20 cellular contexts compared by ENCODE assay signal in genomic region chr21:23960769-23961168, GRCh38.
DNase-seq lines count a peak whose midpoint lies in the region; ATAC-seq and TF ChIP-seq lines count a peak whose summit lies in the region.
"Had no signal": no experiment of that assay in that cellular context is flagged by ENCODE, and none has a peak within 500 bp of the region (broad histone marks: within the 10 kb centered on the region; RNA-seq: fewer than 3 reads in every experiment).

No MANE protein-coding gene starts in this region.

- CTCF ChIA-PET in activated CD4-positive, alpha-beta memory T cell treated with anti-CD3 and anti-CD28 coated beads, Interleukin-2, amount 10 ng/mL, durations not matched to agents 7 days and 5 days (lab: Charles Lee) = no interaction called here

- H3K36me3 Mint-ChIP-seq in activated CD4-positive, alpha-beta memory T cell treated with anti-CD3 and anti-CD28 coated beads, Interleukin-2, amount 10 ng/mL, durations not matched to agents 7 days and 5 days (ENCODE audit: low read depth) = no peaks in the 10 kb centered on the region
- H3K36me3 Mint-ChIP-seq: CD4-positive, alpha-beta memory T cell; T-cell had no signal

- ATAC-seq in SK-N-SH treated with all-trans-retinoic acid at 6 μM for 48 hours = peak; percentile 72
- ATAC-seq: T-cell had no signal

- no peak overlapping the region for H3K4me3 Mint-ChIP-seq in activated CD4-positive, alpha-beta memory T cell treated with anti-CD3 and anti-CD28 coated beads, Interleukin-2, amount 10 ng/mL, durations not matched to agents 7 days and 5 days
- H3K4me3 Mint-ChIP-seq: B cell; CD4-positive, alpha-beta memory T cell; T-cell had no signal

- POLR2A ChIA-PET in activated CD4-positive, alpha-beta memory T cell treated with anti-CD3 and anti-CD28 coated beads, Interleukin-2, amount 10 ng/mL, durations not matched to agents 7 days and 5 days (lab: Charles Lee) = no interaction called here

- peak; percentile 13 to 59 for DNase-seq in NCI-H2081 (lab: John Stamatoyannopoulos, UW)
- DNase-seq in NCI-H2081 treated with DMSO at 0.1 percent for 48 hours (lab: John Stamatoyannopoulos, UW) = no peak
- DNase-seq in H4 (ENCODE audit: low spot score) = peak; percentile 38
- peak; percentile 86 for DNase-seq in NCI-H748 (lab: John Stamatoyannopoulos, UW; ENCODE audit: unreplicated experiment)
- DNase-seq in activated CD4-positive, alpha-beta T cell treated with anti-CD3 and anti-CD28 coated beads for 48 hours = no peak
- no peak for DNase-seq in hypothalamus (lab: John Stamatoyannopoulos, UW)
- no peak for DNase-seq in activated CD4-positive, alpha-beta memory T cell treated with anti-CD3 and anti-CD28 coated beads, Interleukin-2, amount 10 ng/mL, durations not matched to agents 7 days and 5 days
- DNase-seq: Calu3; CD4-positive, alpha-beta memory T cell; DND-41; IMR-90; MG63; NCI-H1105; NCI-H1694 treated with DMSO at 0.1 percent for 48 hours; NCI-H446; NCI-H82; Right ventricle myocardium superior; T-cell had no signal

- H3K27ac Mint-ChIP-seq in activated CD4-positive, alpha-beta memory T cell treated with anti-CD3 and anti-CD28 coated beads, Interleukin-2, amount 10 ng/mL, durations not matched to agents 7 days and 5 days = no peak overlapping the region
- H3K27ac Mint-ChIP-seq: B cell; CD4-positive, alpha-beta memory T cell; T-cell had no signal

- no peaks in the 10 kb centered on the region for H3K9me3 Mint-ChIP-seq in activated CD4-positive, alpha-beta memory T cell treated with anti-CD3 and anti-CD28 coated beads, Interleukin-2, amount 10 ng/mL, durations not matched to agents 7 days and 5 days
- H3K9me3 Mint-ChIP-seq: CD4-positive, alpha-beta memory T cell; T-cell had no signal

- peaks cover 3% of the 10 kb centered on the region for H3K4me1 Mint-ChIP-seq in activated CD4-positive, alpha-beta memory T cell treated with anti-CD3 and anti-CD28 coated beads, Interleukin-2, amount 10 ng/mL, durations not matched to agents 7 days and 5 days
- H3K4me1 Mint-ChIP-seq: CD4-positive, alpha-beta memory T cell had no signal

- H3K27me3 Mint-ChIP-seq in activated CD4-positive, alpha-beta memory T cell treated with anti-CD3 and anti-CD28 coated beads, Interleukin-2, amount 10 ng/mL, durations not matched to agents 7 days and 5 days = peaks cover 5% of the 10 kb centered on the region
- H3K27me3 Mint-ChIP-seq: B cell; CD4-positive, alpha-beta memory T cell; T-cell had no signal

TF ChIP-seq in SK-N-SH treated with all-trans-retinoic acid at 6 μM for 48 hours, 23 proteins besides CTCF, POLR2A, EP300 and RAD21:
- TF ChIP-seq TCF4 (CRISPR knock-in tag; IDR thresholded peaks at IDR 0.05; ENCODE audit: borderline replicate concordance) (no peak), CSRNP3 (CRISPR knock-in tag; IDR thresholded peaks at IDR 0.05) (no peak), ZC3H10 (CRISPR knock-in tag; IDR thresholded peaks at IDR 0.05) (no peak), ARNTL (CRISPR knock-in tag; IDR thresholded peaks at IDR 0.05; ENCODE audit: borderline replicate concordance, low read depth) (no peak)

Comparison
In these comparisons a context has a peak if more than half of its experiments do, and no peak if none do; other contexts are left out.
1. DNase-seq: peak in NCI-H2081 (2 of 2), H4 (single experiment) and NCI-H748 (single experiment); none in NCI-H2081 treated with DMSO at 0.1 percent for 48 hours (single experiment), activated CD4-positive, alpha-beta T cell treated with anti-CD3 and anti-CD28 coated beads for 48 hours (single experiment), hypothalamus (0 of 51) and activated CD4-positive, alpha-beta memory T cell treated with anti-CD3 and anti-CD28 coated beads, Interleukin-2, amount 10 ng/mL, durations not matched to agents 7 days and 5 days (single experiment).